Comparison of ENCODE assay signal across 9 cellular contexts in the genomic region with DNA sequence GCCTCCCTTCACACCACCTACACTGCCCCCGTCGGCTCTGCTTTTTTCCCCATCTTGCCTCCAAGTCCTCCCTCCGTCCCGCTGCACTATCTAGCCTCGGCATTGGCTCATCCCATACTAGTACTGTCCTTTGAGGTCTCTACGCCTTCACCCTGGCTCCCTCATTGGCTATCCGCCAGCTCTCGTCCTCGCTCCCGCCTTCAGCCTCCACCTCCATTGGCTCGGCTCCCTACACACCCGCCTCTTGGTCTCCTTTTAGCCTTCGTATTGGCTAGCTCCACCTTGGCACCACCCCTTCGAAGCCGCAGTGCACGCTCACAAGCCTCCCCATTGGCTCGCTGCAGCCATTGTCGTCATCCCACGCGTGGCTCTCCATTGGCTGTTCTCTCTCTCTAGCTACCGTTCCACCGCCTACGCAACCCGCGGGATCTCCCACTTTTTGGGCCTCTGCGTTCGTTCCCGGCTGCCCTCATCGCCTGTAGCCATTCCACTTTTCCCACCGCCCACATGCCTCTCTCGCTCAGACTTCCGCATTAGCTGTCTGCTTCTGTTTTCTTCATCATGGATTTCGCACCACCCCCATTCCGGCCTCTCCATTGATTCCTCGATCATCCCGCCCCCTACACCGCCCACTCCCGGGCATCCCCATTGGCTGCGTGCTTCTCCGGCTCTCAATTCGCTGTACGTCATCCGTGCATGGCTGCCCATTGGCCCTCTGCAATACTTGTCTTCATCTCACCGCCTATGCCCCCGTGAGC. TPM values are rescaled to one million over a fixed set of nuclear protein-coding genes. Genes with fewer than 3 reads are reported as not detected.
DNase-seq lines count a peak whose midpoint lies in the region; ATAC-seq and TF ChIP-seq lines count a peak whose summit lies in the region.
"Had no signal": no experiment of that assay in that cellular context is flagged by ENCODE, and none has a peak within 500 bp of the region (broad histone marks: within the 10 kb centered on the region; RNA-seq: fewer than 3 reads in every experiment).

No MANE protein-coding gene starts in this region.

- H3K4me3 Mint-ChIP-seq in activated B cell treated with CpG ODN at 0.5 μM for 24 hours (peak overlapping the region; percentile 93), immature natural killer cell (peak overlapping the region; percentile 95 to 100 (median 96))

- peak overlapping the region; percentile 99 for H3K27ac Mint-ChIP-seq in activated B cell treated with CpG ODN at 0.5 μM for 24 hours
- peak overlapping the region; percentile 99 to 100 (median 100) for H3K27ac Mint-ChIP-seq in immature natural killer cell

- H3K9ac ChIP-seq in smooth muscle cell (ENCODE audit: low read depth) = peak overlapping the region; percentile 98

- H3F3A ChIP-seq in smooth muscle cell (ENCODE audit: low read depth) = no peaks in the 10 kb centered on the region

- H3K36me3 Mint-ChIP-seq in activated B cell treated with CpG ODN at 0.5 μM for 24 hours (ENCODE audit: low read depth) (peaks cover 10% of the 10 kb centered on the region), immature natural killer cell (peaks cover 0 to 3% (median 0%) of the 10 kb centered on the region in 3 donors)

- intact Hi-C loops in activated B cell treated with CpG ODN at 0.5 μM for 24 hours (cut with micrococcal nuclease) = loop anchor here (1.0 to 2.0 kb wide), 8 partner anchors 34 to 330 kb away; a partner anchor contains a TSS

- H3K79me2 ChIP-seq in smooth muscle cell (ENCODE audit: low read depth) = peaks cover 19% of the 10 kb centered on the region

- POLR2A ChIA-PET in activated B cell treated with CpG ODN at 0.5 μM for 24 hours (lab: Charles Lee) = interaction anchor here (0.7 to 2.0 kb wide), 22 partner anchors 8 to 532 kb away, joined by 3 to 23 read pairs (median 4); a partner anchor contains a TSS

- ATAC-seq in GM19023 (IDR thresholded peaks at IDR 0.05; ENCODE audit: unreplicated experiment) = peak; percentile 88
- peak; percentile 86 for ATAC-seq in HG03196 (IDR thresholded peaks at IDR 0.05; ENCODE audit: unreplicated experiment)
- ATAC-seq in activated B cell treated with CpG ODN at 0.5 μM for 24 hours (ENCODE audit: low read depth) = peak; percentile 86

- 49% methylated on average over 43 of the region's 45 CpGs for WGBS in smooth muscle cell (ENCODE audit: low lambda C conversion rate)

- H4K20me1 ChIP-seq in smooth muscle cell (ENCODE audit: low read depth) = peaks cover 5% of the 10 kb centered on the region

- peaks cover 38% of the 10 kb centered on the region for H3K4me1 Mint-ChIP-seq in activated B cell treated with CpG ODN at 0.5 μM for 24 hours
- peaks cover 34 to 44% of the 10 kb centered on the region in 2 donors for H3K4me1 Mint-ChIP-seq in immature natural killer cell

- H3K9me3 ChIP-seq in smooth muscle cell (replicated peaks; ENCODE audit: low read depth) = no peaks in the 10 kb centered on the region

- TF ChIP-seq CTCF in AG09309 (IDR thresholded peaks at IDR 0.05; ENCODE audit: control insufficient read depth, insufficient read depth, low read depth, low read length, missing control alignments) (no peak), activated B cell treated with CpG ODN at 0.5 μM for 24 hours (IDR thresholded peaks at IDR 0.05) (no peak), smooth muscle cell (IDR thresholded peaks at IDR 0.05; ENCODE audit: borderline replicate concordance, insufficient read depth, poor library complexity, severe bottlenecking) (no peak)

- peak overlapping the region; percentile 81 for H2AFZ ChIP-seq in smooth muscle cell (ENCODE audit: low read depth)

- no peaks in the 10 kb centered on the region for H3K27me3 ChIP-seq in smooth muscle cell (ENCODE audit: low read depth)

- peaks cover 3% of the 10 kb centered on the region for H3K4me1 ChIP-seq in smooth muscle cell (ENCODE audit: low read depth)

- H3K4me3 ChIP-seq in AG09309 (ENCODE audit: control insufficient read depth, low read depth, low read length) (peak overlapping the region; percentile 58), smooth muscle cell (peak overlapping the region; percentile 60)

- DNase-seq in AG09309 (ENCODE audit: low read depth) (peak; percentile 95), NCI-H226 (peak; percentile 94), activated B cell treated with CpG ODN at 0.5 μM for 24 hours (peak; percentile 76), caudate nucleus (lab: John Stamatoyannopoulos, UW) (peak; percentile 78 to 99 (median 94)), immature natural killer cell (peak; percentile 93 to 95 (median 95)), smooth muscle cell (lab: John Stamatoyannopoulos, UW; ENCODE audit: unreplicated experiment) (peak; percentile 84)

- no peaks in the 10 kb centered on the region for H3K27me3 Mint-ChIP-seq in activated B cell treated with CpG ODN at 0.5 μM for 24 hours
- H3K27me3 Mint-ChIP-seq in immature natural killer cell (ENCODE audit: low read depth in 3 of 3) = peaks cover 11 to 18% (median 13%) of the 10 kb centered on the region in 3 donors

- peak overlapping the region; percentile 84 for H3K4me2 ChIP-seq in smooth muscle cell

- H3K9me3 Mint-ChIP-seq in activated B cell treated with CpG ODN at 0.5 μM for 24 hours (no peaks in the 10 kb centered on the region), immature natural killer cell (no peaks in the 10 kb centered on the region)

- no peaks in the 10 kb centered on the region for H3K36me3 ChIP-seq in smooth muscle cell (ENCODE audit: low read depth)

- CTCF ChIA-PET in activated B cell treated with CpG ODN at 0.5 μM for 24 hours (lab: Charles Lee) = no interaction called here

- H3K27ac ChIP-seq in caudate nucleus (ENCODE audit: low read depth, low read length) (peak overlapping the region; percentile 99), smooth muscle cell (ENCODE audit: low read depth) (peak overlapping the region; percentile 98)

RNA-seq across cellular contexts. Expression of a gene that starts 0.4 kb away (rescaled TPM):
- total RNA-seq in activated B cell treated with CpG ODN at 0.5 μM for 24 hours (5.9 and 7.4 TPM in 2 replicates), smooth muscle cell (2.4 and 3.3 TPM in 2 replicates)
- polyA plus RNA-seq in immature natural killer cell (1 to 10 TPM; 1.9 to 3.4 (median 2.1) TPM), smooth muscle cell (14.5 and 15.6 TPM in 2 replicates)

RNA-seq across cellular contexts. Expression of a gene that starts 4.7 kb away (rescaled TPM):
- total RNA-seq in activated B cell treated with CpG ODN at 0.5 μM for 24 hours (0.12 and 0.29 TPM in 2 replicates), smooth muscle cell (not detected in 2 replicates)
- polyA plus RNA-seq in immature natural killer cell (under 1 TPM in 2 of 3 donors, not detected in 1; 0.08 to 0.13 TPM), smooth muscle cell (not detected in 2 replicates)

RNA-seq across cellular contexts. Expression of a gene that starts 33.9 kb away (rescaled TPM):
- total RNA-seq in activated B cell treated with CpG ODN at 0.5 μM for 24 hours (26.8 and 31.3 TPM in 2 replicates), smooth muscle cell (9.3 and 13.8 TPM in 2 replicates)
- polyA plus RNA-seq in immature natural killer cell (10 to 100 TPM; 21.6 to 29.4 (median 27.0) TPM), smooth muscle cell (16.2 and 19.1 TPM in 2 replicates)

RNA-seq across cellular contexts. Expression of a gene that starts 34.3 kb away (rescaled TPM):
- total RNA-seq in activated B cell treated with CpG ODN at 0.5 μM for 24 hours (not detected in 2 replicates), smooth muscle cell (not detected in 2 replicates)
- polyA plus RNA-seq in immature natural killer cell (not detected), smooth muscle cell (not detected in 2 replicates)
- total RNA-seq: T-helper 1 cell treated with Interleukin-12 subunit alpha and Interleukin-12 subunit beta and Interleukin-4 antibody, amounts not matched to agents 30 ng/mL and 1 ng/mL, for 36 hours had no signal

RNA-seq across cellular contexts. Expression of a gene that starts 36.0 kb away (rescaled TPM):
- total RNA-seq in activated B cell treated with CpG ODN at 0.5 μM for 24 hours (2.6 and 3.0 TPM in 2 replicates), smooth muscle cell (0.09 TPM in 1 of 2 replicates, not detected in the other)
- polyA plus RNA-seq in immature natural killer cell (under 1 TPM in 1 of 3 donors, not detected in 2; 0.07 TPM), smooth muscle cell (0.20 and 0.34 TPM in 2 replicates)

Comparison
In these comparisons a context has a peak if more than half of its experiments do, and no peak if none do; other contexts are left out.
1. Peak in every context shown above with its lines: DNase-seq, ATAC-seq, H3K4me3 ChIP-seq and H3K27ac ChIP-seq.